20 cellular contexts compared by ENCODE assay signal in genomic region chr3:158098834-158099424, GRCh38. TPM values are rescaled to one million over a fixed set of nuclear protein-coding genes. Genes with fewer than 3 reads are reported as not detected.
DNase-seq lines count a peak whose midpoint lies in the region; ATAC-seq and TF ChIP-seq lines count a peak whose summit lies in the region.
"Had no signal": no experiment of that assay in that cellular context is flagged by ENCODE, and none has a peak within 500 bp of the region (broad histone marks: within the 10 kb centered on the region; RNA-seq: fewer than 3 reads in every experiment).

No MANE protein-coding gene starts in this region.

- DNase-seq in activated CD8-positive, alpha-beta T cell treated with anti-CD3 and anti-CD28 coated beads, Interleukin-2, amount 10 ng/mL, durations not matched to agents 7 days and 5 days, result no peak
- DNase-seq in activated CD8-positive, alpha-beta T cell treated with anti-CD3 and anti-CD28 coated beads for 36 hours, result no peak
- peak; percentile 70 for DNase-seq in M059J (ENCODE audit: low read depth)
- DNase-seq in glutamatergic neuron, result no peak
- peak; percentile 38 for DNase-seq in retina
- DNase-seq in NCI-H510A (lab: John Stamatoyannopoulos, UW), result no peak
- DNase-seq in ecto neural progenitor cell (ENCODE audit: low spot score), result no peak
- DNase-seq: activated CD4-positive, alpha-beta T cell treated with anti-CD3 and anti-CD28 coated beads, Interleukin-2, amount 50 U/mL, for 48 hours; activated T-cell treated with anti-CD3 and anti-CD28 coated beads, Interleukin-2, amount 50 U/mL, for 4 hours; colonic mucosa; GF-D8; KG1; NCI-H1048; NCI-H2029 treated with DMSO at 0.1 percent for 48 hours; psoas muscle; small intestine; SW 1271 had no signal

- H3K9me3 Mint-ChIP-seq in activated CD8-positive, alpha-beta T cell treated with anti-CD3 and anti-CD28 coated beads, Interleukin-2, amount 10 ng/mL, durations not matched to agents 7 days and 5 days (ENCODE audit: insufficient read depth), result no peaks in the 10 kb centered on the region
- H3K9me3 Mint-ChIP-seq in activated CD8-positive, alpha-beta T cell treated with anti-CD3 and anti-CD28 coated beads for 36 hours, result no peaks in the 10 kb centered on the region
- peaks cover 41% of the 10 kb centered on the region for H3K9me3 Mint-ChIP-seq in glutamatergic neuron (ENCODE audit: unreplicated experiment)

- CTCF ChIA-PET in activated CD8-positive, alpha-beta T cell treated with anti-CD3 and anti-CD28 coated beads, Interleukin-2, amount 10 ng/mL, durations not matched to agents 7 days and 5 days (lab: Charles Lee), result interaction anchor here (0.9 kb wide), 1 partner anchor 66 kb away, joined by 3 read pairs; no protein-coding TSS in a partner anchor
- CTCF ChIA-PET in activated CD8-positive, alpha-beta T cell treated with anti-CD3 and anti-CD28 coated beads for 36 hours (lab: Charles Lee), result interaction anchor here (2.3 kb wide), 1 partner anchor 10 kb away, joined by 7 read pairs; the partner anchor contains the start of gene RSRC1

- peak overlapping the region; percentile 87 for H3K4me3 Mint-ChIP-seq in activated CD8-positive, alpha-beta T cell treated with anti-CD3 and anti-CD28 coated beads, Interleukin-2, amount 10 ng/mL, durations not matched to agents 7 days and 5 days
- H3K4me3 Mint-ChIP-seq in activated CD8-positive, alpha-beta T cell treated with anti-CD3 and anti-CD28 coated beads for 36 hours, result no peak overlapping the region
- H3K4me3 Mint-ChIP-seq in glutamatergic neuron (ENCODE audit: unreplicated experiment), result peak overlapping the region; percentile 88

- no peak for ATAC-seq in activated CD8-positive, alpha-beta T cell treated with anti-CD3 and anti-CD28 coated beads, Interleukin-2, amount 10 ng/mL, durations not matched to agents 7 days and 5 days
- no peak for ATAC-seq in activated CD8-positive, alpha-beta T cell treated with anti-CD3 and anti-CD28 coated beads for 36 hours
- no peak for ATAC-seq in HG03520 (IDR thresholded peaks at IDR 0.05; ENCODE audit: unreplicated experiment)

- peaks cover 84% of the 10 kb centered on the region for H3K27me3 Mint-ChIP-seq in activated CD8-positive, alpha-beta T cell treated with anti-CD3 and anti-CD28 coated beads, Interleukin-2, amount 10 ng/mL, durations not matched to agents 7 days and 5 days (ENCODE audit: low read depth)
- H3K27me3 Mint-ChIP-seq in activated CD8-positive, alpha-beta T cell treated with anti-CD3 and anti-CD28 coated beads for 36 hours, result peaks cover 83% of the 10 kb centered on the region
- H3K27me3 Mint-ChIP-seq in glutamatergic neuron (ENCODE audit: unreplicated experiment), result peaks cover 37% of the 10 kb centered on the region

- H3K36me3 Mint-ChIP-seq in activated CD8-positive, alpha-beta T cell treated with anti-CD3 and anti-CD28 coated beads, Interleukin-2, amount 10 ng/mL, durations not matched to agents 7 days and 5 days (ENCODE audit: low read depth), result peaks cover 3% of the 10 kb centered on the region
- H3K36me3 Mint-ChIP-seq in activated CD8-positive, alpha-beta T cell treated with anti-CD3 and anti-CD28 coated beads for 36 hours (ENCODE audit: low read depth), result peaks cover 3% of the 10 kb centered on the region
- peaks cover 23% of the 10 kb centered on the region for H3K36me3 Mint-ChIP-seq in glutamatergic neuron (ENCODE audit: unreplicated experiment)

- H3K4me1 Mint-ChIP-seq in activated CD8-positive, alpha-beta T cell treated with anti-CD3 and anti-CD28 coated beads, Interleukin-2, amount 10 ng/mL, durations not matched to agents 7 days and 5 days (ENCODE audit: low read depth), result peaks cover 31% of the 10 kb centered on the region
- peaks cover 22% of the 10 kb centered on the region for H3K4me1 Mint-ChIP-seq in activated CD8-positive, alpha-beta T cell treated with anti-CD3 and anti-CD28 coated beads for 36 hours (ENCODE audit: low read depth)
- peaks cover 37% of the 10 kb centered on the region for H3K4me1 Mint-ChIP-seq in glutamatergic neuron (ENCODE audit: low read depth, unreplicated experiment)

- TF ChIP-seq CTCF in activated CD8-positive, alpha-beta T cell treated with anti-CD3 and anti-CD28 coated beads for 36 hours (IDR thresholded peaks at IDR 0.05), result no peak
- no peak for TF ChIP-seq CTCF in glutamatergic neuron (IDR thresholded peaks at IDR 0.05; ENCODE audit: partially characterized antibody, unreplicated experiment)

- POLR2A ChIA-PET in activated CD8-positive, alpha-beta T cell treated with anti-CD3 and anti-CD28 coated beads, Interleukin-2, amount 10 ng/mL, durations not matched to agents 7 days and 5 days (lab: Charles Lee), result no interaction called here
- POLR2A ChIA-PET in activated CD8-positive, alpha-beta T cell treated with anti-CD3 and anti-CD28 coated beads for 36 hours (lab: Charles Lee), result no interaction called here

- intact Hi-C loops in activated CD8-positive, alpha-beta T cell treated with anti-CD3 and anti-CD28 coated beads for 36 hours (cut with micrococcal nuclease), result no loop called here

- H3K27ac Mint-ChIP-seq in activated CD8-positive, alpha-beta T cell treated with anti-CD3 and anti-CD28 coated beads, Interleukin-2, amount 10 ng/mL, durations not matched to agents 7 days and 5 days, result no peak overlapping the region
- H3K27ac Mint-ChIP-seq in activated CD8-positive, alpha-beta T cell treated with anti-CD3 and anti-CD28 coated beads for 36 hours, result no peak overlapping the region
- H3K27ac Mint-ChIP-seq in glutamatergic neuron (ENCODE audit: unreplicated experiment), result no peak overlapping the region
- H3K27ac Mint-ChIP-seq: activated naive CD4-positive, alpha-beta T cell treated with anti-CD3 and anti-CD28 coated beads, Interleukin-2, amount 50 U/mL, for 72 hours had no signal

RNA-seq across cellular contexts. Expression of gene SHOX2, which starts 7.3 kb away (rescaled TPM):
- total RNA-seq in activated CD8-positive, alpha-beta T cell treated with anti-CD3 and anti-CD28 coated beads, Interleukin-2, amount 10 ng/mL, durations not matched to agents 7 days and 5 days, result not detected
- total RNA-seq in activated CD8-positive, alpha-beta T cell treated with anti-CD3 and anti-CD28 coated beads for 36 hours, result not detected
- total RNA-seq in M059J (2014; rRNA removed; shearing (Covaris generic)), result 21.3 and 32.9 TPM in 2 replicates
- total RNA-seq in glutamatergic neuron (ENCODE audit: unreplicated experiment), result 264 TPM
- total RNA-seq: activated naive CD4-positive, alpha-beta T cell treated with anti-CD3 and anti-CD28 coated beads, Interleukin-2, amount 50 U/mL, for 72 hours; activated T-cell treated with anti-CD3 and anti-CD28 coated beads, Interleukin-2, amount 50 U/mL, for 4 hours; colonic mucosa; kidney epithelial cell had no signal

RNA-seq across cellular contexts. Expression of gene RSRC1, which starts 11.0 kb away (rescaled TPM):
- 10 to 100 TPM; 44.9 to 47.9 TPM for total RNA-seq in activated CD8-positive, alpha-beta T cell treated with anti-CD3 and anti-CD28 coated beads, Interleukin-2, amount 10 ng/mL, durations not matched to agents 7 days and 5 days
- 10 to 100 TPM; 37.9 to 44.7 TPM for total RNA-seq in activated CD8-positive, alpha-beta T cell treated with anti-CD3 and anti-CD28 coated beads for 36 hours
- total RNA-seq in M059J (2014; rRNA removed; shearing (Covaris generic)), result 45.4 and 61.0 TPM in 2 replicates
- total RNA-seq in glutamatergic neuron (ENCODE audit: unreplicated experiment), result 93.9 TPM

Comparison
In these comparisons a context has a peak if more than half of its experiments do, and no peak if none do; other contexts are left out.
1. DNase-seq: peak in M059J (single experiment) and retina (single experiment); none in activated CD8-positive, alpha-beta T cell treated with anti-CD3 and anti-CD28 coated beads, Interleukin-2, amount 10 ng/mL, durations not matched to agents 7 days and 5 days (single experiment), activated CD8-positive, alpha-beta T cell treated with anti-CD3 and anti-CD28 coated beads for 36 hours (single experiment), glutamatergic neuron (single experiment), NCI-H510A (single experiment) and ecto neural progenitor cell (single experiment).
2. RNA of gene SHOX2, which starts 7.3 kb away (total RNA-seq): 264 TPM in glutamatergic neuron (single experiment) and 21.3 to 32.9 TPM in M059J; not detected in activated CD8-positive, alpha-beta T cell treated with anti-CD3 and anti-CD28 coated beads, Interleukin-2, amount 10 ng/mL, durations not matched to agents 7 days and 5 days and not detected in activated CD8-positive, alpha-beta T cell treated with anti-CD3 and anti-CD28 coated beads for 36 hours; every median in the first group is over 10 times any median in the second.